In the genomic region with DNA sequence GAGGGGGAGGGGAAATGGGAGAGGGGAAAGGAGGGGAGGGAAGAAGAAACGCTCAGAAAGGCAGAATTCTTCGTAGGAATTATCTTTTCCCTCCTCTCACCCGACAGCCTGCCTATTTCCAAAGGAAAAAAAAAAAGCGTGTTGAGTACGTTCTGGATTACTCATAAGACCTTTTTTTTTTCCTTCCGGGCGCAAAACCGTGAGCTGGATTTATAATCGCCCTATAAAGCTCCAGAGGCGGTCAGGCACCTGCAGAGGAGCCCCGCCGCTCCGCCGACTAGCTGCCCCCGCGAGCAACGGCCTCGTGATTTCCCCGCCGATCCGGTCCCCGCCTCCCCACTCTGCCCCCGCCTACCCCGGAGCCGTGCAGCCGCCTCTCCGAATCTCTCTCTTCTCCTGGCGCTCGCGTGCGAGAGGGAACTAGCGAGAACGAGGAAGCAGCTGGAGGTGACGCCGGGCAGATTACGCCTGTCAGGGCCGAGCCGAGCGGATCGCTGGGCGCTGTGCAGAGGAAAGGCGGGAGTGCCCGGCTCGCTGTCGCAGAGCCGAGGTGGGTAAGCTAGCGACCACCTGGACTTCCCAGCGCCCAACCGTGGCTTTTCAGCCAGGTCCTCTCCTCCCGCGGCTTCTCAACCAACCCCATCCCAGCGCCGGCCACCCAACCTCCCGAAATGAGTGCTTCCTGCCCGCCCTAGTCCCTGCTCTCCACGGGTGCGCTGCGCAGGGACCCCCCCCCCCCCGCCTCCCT, we compare ENCODE assay signal across 1 cellular context.
TF ChIP-seq lines count a peak whose summit lies in the region.

GAD1 (plus strand) TSS at position 389 of the 748 bp plus-strand sequence. CDS start 1,705 bp downstream, outside the sequence.

TF ChIP-seq in K562, 482 proteins besides CTCF, POLR2A, EP300 and RAD21 (continued from another document):
- TF ChIP-seq ELF1 (tag; IDR thresholded peaks at IDR 0.05) (peak; percentile 55; the same call in 1 of the 2 replicates), IFI16 (CRISPR knock-in tag; IDR thresholded peaks at IDR 0.05) (no peak), MAZ (CRISPR knock-in tag; conservative IDR thresholded peaks at IDR 0.05 in 1 of 2, IDR thresholded peaks at IDR 0.05 in 1 of 2) (peak; percentile 47 to 80; a peak in 3 of 4 replicates), ZNF507 (tag; conservative IDR thresholded peaks at IDR 0.05) (no peak), GABPA (tag; conservative IDR thresholded peaks at IDR 0.05; ENCODE audit: low read depth) (peak; percentile 19; the same call in 1 of the 2 replicates), DACH1 (IDR thresholded peaks at IDR 0.05; ENCODE audit: partially characterized antibody) (no peak), ZNF609 (CRISPR knock-in tag; IDR thresholded peaks at IDR 0.05; ENCODE audit: borderline replicate concordance) (peak; percentile 52; the same call in 1 of the 2 replicates), GTF2A2 (tag; IDR thresholded peaks at IDR 0.05) (no peak), L3MBTL2 (IDR thresholded peaks at IDR 0.05) (peak; percentile 81)
